In the genomic region with DNA sequence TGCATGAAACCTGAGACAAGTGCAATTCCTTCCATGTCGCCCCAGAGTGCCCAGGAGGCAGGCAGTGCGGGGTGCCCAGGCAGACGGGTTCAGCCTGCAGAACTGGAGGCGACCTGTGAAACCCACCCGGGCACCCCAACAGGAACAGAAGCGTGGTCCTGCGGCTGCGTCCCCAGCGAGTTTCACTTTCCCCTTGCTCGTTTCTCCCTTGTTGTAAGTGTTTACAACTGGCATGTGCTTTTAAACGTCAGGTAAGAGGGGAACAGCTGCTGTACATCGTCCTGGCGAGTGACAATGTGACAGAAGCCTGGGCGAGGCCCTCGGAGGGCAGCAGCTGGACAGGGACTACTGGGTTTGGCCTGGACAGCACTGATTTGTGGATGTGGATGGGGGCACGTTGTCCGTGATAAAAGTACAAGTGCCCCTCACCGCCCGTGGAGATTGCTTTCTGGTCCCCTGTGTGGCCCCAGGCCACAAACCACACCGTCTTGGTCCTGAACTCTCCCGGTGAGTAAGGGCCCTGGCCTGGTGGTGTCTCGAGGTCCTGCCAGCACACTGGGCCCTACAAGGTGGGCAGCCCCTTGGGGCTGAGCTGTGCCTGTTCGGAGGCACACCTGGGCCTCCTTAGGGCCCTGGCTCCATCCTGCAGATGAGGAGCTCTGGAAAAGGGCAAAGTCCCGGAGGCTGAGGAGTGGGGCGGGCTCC, we compare ENCODE assay signal across 13 cellular contexts. TPM values are rescaled to one million over a fixed set of nuclear protein-coding genes. Genes with fewer than 3 reads are reported as not detected.
DNase-seq lines count a peak whose midpoint lies in the region; ATAC-seq and TF ChIP-seq lines count a peak whose summit lies in the region.
"Had no signal": no experiment of that assay in that cellular context is flagged by ENCODE, and none has a peak within 500 bp of the region (broad histone marks: within the 10 kb centered on the region; RNA-seq: fewer than 3 reads in every experiment).

No MANE protein-coding gene starts in this region.

- H3K27ac Mint-ChIP-seq in activated CD8-positive, alpha-beta memory T cell treated with anti-CD3 and anti-CD28 coated beads, Interleukin-2, amount 10 ng/mL, durations not matched to agents 7 days and 5 days, result no peak overlapping the region
- no peak overlapping the region for H3K27ac Mint-ChIP-seq in activated T-helper 1 cell treated with anti-CD3 and anti-CD28 coated beads, Interleukin-12 subunit alpha, Interleukin-12 subunit beta, Interleukin-2, Interleukin-4 antibody, amounts not matched to agents 30 ng/mL and 10 ng/mL and 1 ng/mL, durations not matched to agents 14 hours and 24 hours and 36 hours
- peak overlapping the region; percentile 29 for H3K27ac Mint-ChIP-seq in stimulated activated effector memory CD8-positive, alpha-beta T cell treated with anti-CD3 and anti-CD28 coated beads, Interleukin-12 subunit alpha, Interleukin-12 subunit beta, amount 100 ng/mL, for 72 hours

- peak; percentile 64 for ATAC-seq in activated CD8-positive, alpha-beta memory T cell treated with anti-CD3 and anti-CD28 coated beads, Interleukin-2, amount 10 ng/mL, durations not matched to agents 7 days and 5 days
- ATAC-seq in GM21576 (IDR thresholded peaks at IDR 0.05; ENCODE audit: unreplicated experiment) (peak; percentile 60), HG03095 (IDR thresholded peaks at IDR 0.05; ENCODE audit: unreplicated experiment) (no peak)
- ATAC-seq in stimulated activated effector memory CD8-positive, alpha-beta T cell treated with anti-CD3 and anti-CD28 coated beads, Interleukin-12 subunit alpha, Interleukin-12 subunit beta, amount 100 ng/mL, for 72 hours, result peak; percentile 3

- H3K4me3 Mint-ChIP-seq in activated CD8-positive, alpha-beta memory T cell treated with anti-CD3 and anti-CD28 coated beads, Interleukin-2, amount 10 ng/mL, durations not matched to agents 7 days and 5 days, result peak overlapping the region; percentile 73
- H3K4me3 Mint-ChIP-seq in activated T-helper 1 cell treated with anti-CD3 and anti-CD28 coated beads, Interleukin-12 subunit alpha, Interleukin-12 subunit beta, Interleukin-2, Interleukin-4 antibody, amounts not matched to agents 30 ng/mL and 10 ng/mL and 1 ng/mL, durations not matched to agents 14 hours and 24 hours and 36 hours, result peak overlapping the region; percentile 64
- H3K4me3 Mint-ChIP-seq in stimulated activated effector memory CD8-positive, alpha-beta T cell treated with anti-CD3 and anti-CD28 coated beads, Interleukin-12 subunit alpha, Interleukin-12 subunit beta, amount 100 ng/mL, for 72 hours, result peak overlapping the region; percentile 57

- H3K9me3 ChIP-seq in A673 (ENCODE audit: low read depth, low read length, poor library complexity, severe bottlenecking), result no peaks in the 10 kb centered on the region
- H3K9me3 ChIP-seq: BE2C had no signal

- no peak for TF ChIP-seq CTCF in A673 (conservative IDR thresholded peaks at IDR 0.05; ENCODE audit: low read depth, low read length)

- no peak overlapping the region for H3K27ac ChIP-seq in A673 (ENCODE audit: low read depth, low read length, poor library complexity, severe bottlenecking)
- H3K27ac ChIP-seq: hepatocyte had no signal

- no peak overlapping the region for H3K4me3 ChIP-seq in A673 (ENCODE audit: low read depth, low read length, poor library complexity, severe bottlenecking)
- H3K4me3 ChIP-seq: hepatocyte had no signal

- H3K9me3 Mint-ChIP-seq in activated CD8-positive, alpha-beta memory T cell treated with anti-CD3 and anti-CD28 coated beads, Interleukin-2, amount 10 ng/mL, durations not matched to agents 7 days and 5 days (ENCODE audit: low read depth), result no peaks in the 10 kb centered on the region
- no peaks in the 10 kb centered on the region for H3K9me3 Mint-ChIP-seq in activated T-helper 1 cell treated with anti-CD3 and anti-CD28 coated beads, Interleukin-12 subunit alpha, Interleukin-12 subunit beta, Interleukin-2, Interleukin-4 antibody, amounts not matched to agents 30 ng/mL and 10 ng/mL and 1 ng/mL, durations not matched to agents 14 hours and 24 hours and 36 hours
- no peaks in the 10 kb centered on the region for H3K9me3 Mint-ChIP-seq in stimulated activated effector memory CD8-positive, alpha-beta T cell treated with anti-CD3 and anti-CD28 coated beads, Interleukin-12 subunit alpha, Interleukin-12 subunit beta, amount 100 ng/mL, for 72 hours

- H3K4me1 ChIP-seq in A673 (ENCODE audit: insufficient read depth, low read length, poor library complexity, severe bottlenecking), result no peaks in the 10 kb centered on the region
- H3K4me1 ChIP-seq: BE2C had no signal

- intact Hi-C loops in activated T-helper 1 cell treated with anti-CD3 and anti-CD28 coated beads, Interleukin-12 subunit alpha, Interleukin-12 subunit beta, Interleukin-2, Interleukin-4 antibody, amounts not matched to agents 30 ng/mL and 10 ng/mL and 1 ng/mL, durations not matched to agents 14 hours and 24 hours and 36 hours (cut with micrococcal nuclease), result no loop called here
- intact Hi-C loops in A673 (cut with micrococcal nuclease; ENCODE audit: unreplicated experiment), result no loop called here

- no peaks in the 10 kb centered on the region for H3K36me3 ChIP-seq in A673 (ENCODE audit: insufficient read depth, low read length, poor library complexity, severe bottlenecking)
- H3K36me3 ChIP-seq: BE2C had no signal

- POLR2A ChIA-PET in A673 (lab: Charles Lee; ENCODE audit: low non-redundant PET), result no interaction called here

- peaks cover 49% of the 10 kb centered on the region for H3K27me3 ChIP-seq in A673 (replicated peaks; ENCODE audit: insufficient read depth, low read depth, low read length, poor library complexity)

- CTCF ChIA-PET in activated CD8-positive, alpha-beta memory T cell treated with anti-CD3 and anti-CD28 coated beads, Interleukin-2, amount 10 ng/mL, durations not matched to agents 7 days and 5 days (lab: Charles Lee), result interaction anchor here (0.9 kb wide), 1 partner anchor 8 kb away, joined by 3 read pairs; no protein-coding TSS in a partner anchor
- CTCF ChIA-PET in A673 (lab: Charles Lee), result no interaction called here

- no peaks in the 10 kb centered on the region for H3K36me3 Mint-ChIP-seq in activated CD8-positive, alpha-beta memory T cell treated with anti-CD3 and anti-CD28 coated beads, Interleukin-2, amount 10 ng/mL, durations not matched to agents 7 days and 5 days
- H3K36me3 Mint-ChIP-seq in activated T-helper 1 cell treated with anti-CD3 and anti-CD28 coated beads, Interleukin-12 subunit alpha, Interleukin-12 subunit beta, Interleukin-2, Interleukin-4 antibody, amounts not matched to agents 30 ng/mL and 10 ng/mL and 1 ng/mL, durations not matched to agents 14 hours and 24 hours and 36 hours (ENCODE audit: low read depth), result no peaks in the 10 kb centered on the region
- H3K36me3 Mint-ChIP-seq in stimulated activated effector memory CD8-positive, alpha-beta T cell treated with anti-CD3 and anti-CD28 coated beads, Interleukin-12 subunit alpha, Interleukin-12 subunit beta, amount 100 ng/mL, for 72 hours, result no peaks in the 10 kb centered on the region

- peaks cover 18% of the 10 kb centered on the region for H3K4me1 Mint-ChIP-seq in activated CD8-positive, alpha-beta memory T cell treated with anti-CD3 and anti-CD28 coated beads, Interleukin-2, amount 10 ng/mL, durations not matched to agents 7 days and 5 days
- peaks cover 13% of the 10 kb centered on the region for H3K4me1 Mint-ChIP-seq in activated T-helper 1 cell treated with anti-CD3 and anti-CD28 coated beads, Interleukin-12 subunit alpha, Interleukin-12 subunit beta, Interleukin-2, Interleukin-4 antibody, amounts not matched to agents 30 ng/mL and 10 ng/mL and 1 ng/mL, durations not matched to agents 14 hours and 24 hours and 36 hours (ENCODE audit: low read depth)
- H3K4me1 Mint-ChIP-seq in stimulated activated effector memory CD8-positive, alpha-beta T cell treated with anti-CD3 and anti-CD28 coated beads, Interleukin-12 subunit alpha, Interleukin-12 subunit beta, amount 100 ng/mL, for 72 hours, result peaks cover 30% of the 10 kb centered on the region

- no TSS peak for BruUV-seq in A673 (replicated peaks; lab: Mats Ljungman, UMichigan)

- peak; percentile 60 for DNase-seq in activated CD8-positive, alpha-beta memory T cell treated with anti-CD3 and anti-CD28 coated beads, Interleukin-2, amount 10 ng/mL, durations not matched to agents 7 days and 5 days
- no peak for DNase-seq in activated CD8-positive, alpha-beta memory T cell treated with anti-CD3 and anti-CD28 coated beads, Interleukin-2, amount 50 U/mL, for 48 hours
- DNase-seq in activated T-helper 1 cell treated with anti-CD3 and anti-CD28 coated beads, Interleukin-12 subunit alpha, Interleukin-12 subunit beta, Interleukin-2, Interleukin-4 antibody, amounts not matched to agents 30 ng/mL and 10 ng/mL and 1 ng/mL, durations not matched to agents 14 hours and 24 hours and 36 hours (ENCODE audit: low spot score), result no peak
- no peak for DNase-seq in stimulated activated effector memory CD8-positive, alpha-beta T cell treated with anti-CD3 and anti-CD28 coated beads, Interleukin-12 subunit alpha, Interleukin-12 subunit beta, amount 100 ng/mL, for 72 hours (ENCODE audit: low spot score in 2 of 2)
- no peak for DNase-seq in A673 (ENCODE audit: low spot score)
- DNase-seq in 8988T, result no peak
- DNase-seq: BE2C; NCI-H187; SHP77; stimulated activated CD4-positive, alpha-beta T cell treated with anti-CD3 and anti-CD28 coated beads, Interleukin-4, amount 100 ng/mL, for 4 hours had no signal

- peaks cover 33% of the 10 kb centered on the region for H3K27me3 Mint-ChIP-seq in activated CD8-positive, alpha-beta memory T cell treated with anti-CD3 and anti-CD28 coated beads, Interleukin-2, amount 10 ng/mL, durations not matched to agents 7 days and 5 days
- peaks cover 40% of the 10 kb centered on the region for H3K27me3 Mint-ChIP-seq in activated T-helper 1 cell treated with anti-CD3 and anti-CD28 coated beads, Interleukin-12 subunit alpha, Interleukin-12 subunit beta, Interleukin-2, Interleukin-4 antibody, amounts not matched to agents 30 ng/mL and 10 ng/mL and 1 ng/mL, durations not matched to agents 14 hours and 24 hours and 36 hours (ENCODE audit: insufficient read depth)

RNA-seq across cellular contexts. Expression of gene VENTX, which starts 4.0 kb away (rescaled TPM):
- under 1 TPM in 1 of 2 experiments, not detected in 1; 0.12 TPM for total RNA-seq in activated CD8-positive, alpha-beta memory T cell treated with anti-CD3 and anti-CD28 coated beads, Interleukin-2, amount 10 ng/mL, durations not matched to agents 7 days and 5 days
- total RNA-seq in activated T-helper 1 cell treated with anti-CD3 and anti-CD28 coated beads, Interleukin-12 subunit alpha, Interleukin-12 subunit beta, Interleukin-2, Interleukin-4 antibody, amounts not matched to agents 30 ng/mL and 10 ng/mL and 1 ng/mL, durations not matched to agents 14 hours and 24 hours and 36 hours, result not detected in 2 replicates
- total RNA-seq in A673 (2021), result not detected in 2 replicates
- total RNA-seq: hepatocyte had no signal

RNA-seq across cellular contexts. Expression of gene UTF1, which starts 11.6 kb away (rescaled TPM):
- not detected for total RNA-seq in activated CD8-positive, alpha-beta memory T cell treated with anti-CD3 and anti-CD28 coated beads, Interleukin-2, amount 10 ng/mL, durations not matched to agents 7 days and 5 days
- 0.17 TPM in 1 of 2 replicates, not detected in the other for total RNA-seq in activated T-helper 1 cell treated with anti-CD3 and anti-CD28 coated beads, Interleukin-12 subunit alpha, Interleukin-12 subunit beta, Interleukin-2, Interleukin-4 antibody, amounts not matched to agents 30 ng/mL and 10 ng/mL and 1 ng/mL, durations not matched to agents 14 hours and 24 hours and 36 hours
- total RNA-seq in A673 (2021), result not detected in 2 replicates
- total RNA-seq: hepatocyte had no signal

RNA-seq across cellular contexts. Expression of gene ADAM8, which starts 35.0 kb away (rescaled TPM):
- total RNA-seq in activated CD8-positive, alpha-beta memory T cell treated with anti-CD3 and anti-CD28 coated beads, Interleukin-2, amount 10 ng/mL, durations not matched to agents 7 days and 5 days, result 100 to 1,000 TPM; 142 to 173 TPM
- total RNA-seq in activated T-helper 1 cell treated with anti-CD3 and anti-CD28 coated beads, Interleukin-12 subunit alpha, Interleukin-12 subunit beta, Interleukin-2, Interleukin-4 antibody, amounts not matched to agents 30 ng/mL and 10 ng/mL and 1 ng/mL, durations not matched to agents 14 hours and 24 hours and 36 hours, result 133 and 138 TPM in 2 replicates
- 1.0 and 1.2 TPM in 2 replicates for total RNA-seq in A673 (2021)

Comparison
In these comparisons a context has a peak if more than half of its experiments do, and no peak if none do; other contexts are left out.
1. RNA of gene ADAM8, which starts 35.0 kb away (total RNA-seq): 142 to 173 TPM in activated CD8-positive, alpha-beta memory T cell treated with anti-CD3 and anti-CD28 coated beads, Interleukin-2, amount 10 ng/mL, durations not matched to agents 7 days and 5 days and 133 to 138 TPM in activated T-helper 1 cell treated with anti-CD3 and anti-CD28 coated beads, Interleukin-12 subunit alpha, Interleukin-12 subunit beta, Interleukin-2, Interleukin-4 antibody, amounts not matched to agents 30 ng/mL and 10 ng/mL and 1 ng/mL, durations not matched to agents 14 hours and 24 hours and 36 hours; 1.0 to 1.2 TPM in A673; every median in the first group is over 10 times any median in the second.
2. Peak in every context shown above with its lines, with median percentiles within 50 percentile points of each other: H3K4me3 Mint-ChIP-seq.